Comparison of ENCODE assay signal across 8 cellular contexts in the genomic region with DNA sequence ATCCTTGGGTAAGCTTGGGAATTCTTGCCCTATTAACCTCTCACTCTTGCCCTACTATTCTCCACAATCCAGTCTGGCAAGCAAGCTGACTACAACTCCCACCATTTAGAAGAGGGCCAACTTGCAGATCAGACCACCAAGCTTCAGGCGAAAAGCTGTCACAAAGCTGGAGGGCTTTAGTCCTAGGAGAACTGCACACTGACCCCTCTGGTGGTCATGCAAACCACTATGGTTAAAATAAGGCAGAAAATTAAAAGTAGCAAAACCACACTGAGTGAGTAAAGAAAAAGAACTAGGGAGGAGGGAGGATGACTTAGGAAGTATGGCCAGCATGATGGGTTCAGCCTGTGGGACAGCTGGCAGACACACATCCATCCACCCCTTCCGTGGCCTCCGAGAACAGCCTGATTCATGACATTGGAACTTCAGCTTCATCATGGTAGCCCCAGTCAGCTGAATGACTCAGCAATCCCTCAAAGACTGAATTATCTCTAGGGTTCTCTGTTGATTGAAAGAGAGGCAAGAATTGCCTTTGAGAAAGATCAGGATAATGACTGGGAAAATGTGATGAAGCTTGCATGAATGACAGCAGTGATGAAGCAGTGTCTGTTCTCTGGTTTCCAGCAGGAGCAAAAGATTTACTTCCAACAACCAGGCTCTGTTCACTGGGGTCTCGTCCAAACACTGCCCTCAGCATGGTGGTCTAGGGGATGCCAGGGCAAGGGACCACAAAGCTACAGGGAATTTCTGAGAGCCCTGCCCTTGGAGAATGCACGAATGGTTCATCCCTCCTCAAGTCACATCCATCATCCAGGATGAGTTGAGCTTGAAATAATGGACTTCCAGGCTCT. TPM values are rescaled to one million over a fixed set of nuclear protein-coding genes. Genes with fewer than 3 reads are reported as not detected.
A peak's percentile ranks its signal among the peaks of the same experiment; 100 is the strongest.
DNase-seq lines count a peak whose midpoint lies in the region; ATAC-seq lines count a peak whose summit lies in the region.

No MANE protein-coding gene starts in this region.

- DNase-seq in ELR (ENCODE audit: low read depth), result peak; percentile 99
- peak; percentile 52 to 71 for DNase-seq in SHP77 (lab: John Stamatoyannopoulos, UW)
- peak; percentile 100 for DNase-seq in fibroblast of peridontal ligament (ENCODE audit: extremely low read depth)
- peak; percentile 56 for DNase-seq in pulmonary artery endothelial cell (ENCODE audit: low read depth, low spot score)
- no peak for DNase-seq in NCI-H748 treated with DMSO at 0.1 percent for 48 hours (lab: John Stamatoyannopoulos, UW)
- DNase-seq in activated CD4-positive, CD25-positive, alpha-beta regulatory T cell treated with anti-CD3 and anti-CD28 coated beads, Interleukin-2, amount 50 U/mL, for 72 hours, result no peak
- DNase-seq in NCI-H1105 (lab: John Stamatoyannopoulos, UW), result no peak

- ATAC-seq in HG03045 (IDR thresholded peaks at IDR 0.05; ENCODE audit: unreplicated experiment), result no peak

RNA-seq across cellular contexts. Expression of a gene that starts 24.4 kb away (rescaled TPM):
- total RNA-seq in pulmonary artery endothelial cell, result 5.7 and 8.7 TPM in 2 replicates

Comparison
In these comparisons a context has a peak if more than half of its experiments do, and no peak if none do; other contexts are left out.
1. DNase-seq: peak in ELR (single experiment), SHP77 (2 of 2), fibroblast of peridontal ligament (single experiment) and pulmonary artery endothelial cell (single experiment); none in NCI-H748 treated with DMSO at 0.1 percent for 48 hours (single experiment), activated CD4-positive, CD25-positive, alpha-beta regulatory T cell treated with anti-CD3 and anti-CD28 coated beads, Interleukin-2, amount 50 U/mL, for 72 hours (single experiment) and NCI-H1105 (single experiment).